ENCODE assay signal across 1 cellular context in the genomic region with DNA sequence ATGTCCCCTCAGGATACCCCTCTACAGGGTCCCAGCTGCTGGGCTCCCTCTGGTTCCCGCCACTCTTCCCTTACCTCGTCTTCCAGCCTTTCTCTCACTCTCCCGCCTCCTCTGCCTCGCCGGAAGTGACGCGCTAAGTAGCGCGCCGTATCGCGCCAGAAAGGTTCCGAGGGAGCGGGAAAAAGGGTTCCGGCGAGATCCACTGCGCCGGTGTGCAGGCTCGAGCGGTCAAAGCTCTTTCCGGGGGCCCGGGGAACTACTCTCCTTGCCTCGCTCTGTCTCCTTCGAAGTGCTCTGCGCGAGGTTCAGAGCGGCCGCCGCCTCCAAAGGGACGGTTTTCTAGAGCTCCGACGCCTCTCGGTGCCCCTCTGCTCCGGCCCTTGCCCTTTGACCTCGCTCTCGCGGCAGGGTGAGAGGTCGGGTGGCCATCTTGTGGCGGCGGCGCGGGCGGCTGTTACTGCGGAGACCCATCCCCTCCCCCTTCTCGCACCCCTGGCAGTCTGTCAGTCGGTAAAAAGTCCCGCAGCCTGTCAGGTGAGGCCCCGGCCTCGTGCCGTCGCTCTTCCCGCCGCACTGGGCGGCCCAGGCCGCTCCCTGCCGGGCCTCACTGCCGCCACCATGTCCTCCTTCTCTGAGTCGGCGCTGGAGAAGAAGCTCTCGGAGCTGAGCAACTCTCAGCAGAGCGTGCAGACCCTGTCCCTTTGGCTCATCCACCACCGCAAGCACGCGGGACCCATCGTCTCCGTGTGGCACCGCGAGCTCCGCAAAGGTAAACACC.
TF ChIP-seq lines count a peak whose summit lies in the region.

A gene with protein sequence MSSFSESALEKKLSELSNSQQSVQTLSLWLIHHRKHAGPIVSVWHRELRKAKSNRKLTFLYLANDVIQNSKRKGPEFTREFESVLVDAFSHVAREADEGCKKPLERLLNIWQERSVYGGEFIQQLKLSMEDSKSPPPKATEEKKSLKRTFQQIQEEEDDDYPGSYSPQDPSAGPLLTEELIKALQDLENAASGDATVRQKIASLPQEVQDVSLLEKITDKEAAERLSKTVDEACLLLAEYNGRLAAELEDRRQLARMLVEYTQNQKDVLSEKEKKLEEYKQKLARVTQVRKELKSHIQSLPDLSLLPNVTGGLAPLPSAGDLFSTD (plus strand): TSS at position 417 of the 778 bp plus-strand sequence. CDS start 202 bp downstream, at position 619.
A gene (minus strand): TSS at position 127 of the 778 bp plus-strand sequence. CDS start 19,640 bp downstream, outside the sequence.

TF ChIP-seq in A549, 52 proteins besides CTCF, POLR2A, EP300 and RAD21 (continued from another document):
- TF ChIP-seq, protein P1, sequence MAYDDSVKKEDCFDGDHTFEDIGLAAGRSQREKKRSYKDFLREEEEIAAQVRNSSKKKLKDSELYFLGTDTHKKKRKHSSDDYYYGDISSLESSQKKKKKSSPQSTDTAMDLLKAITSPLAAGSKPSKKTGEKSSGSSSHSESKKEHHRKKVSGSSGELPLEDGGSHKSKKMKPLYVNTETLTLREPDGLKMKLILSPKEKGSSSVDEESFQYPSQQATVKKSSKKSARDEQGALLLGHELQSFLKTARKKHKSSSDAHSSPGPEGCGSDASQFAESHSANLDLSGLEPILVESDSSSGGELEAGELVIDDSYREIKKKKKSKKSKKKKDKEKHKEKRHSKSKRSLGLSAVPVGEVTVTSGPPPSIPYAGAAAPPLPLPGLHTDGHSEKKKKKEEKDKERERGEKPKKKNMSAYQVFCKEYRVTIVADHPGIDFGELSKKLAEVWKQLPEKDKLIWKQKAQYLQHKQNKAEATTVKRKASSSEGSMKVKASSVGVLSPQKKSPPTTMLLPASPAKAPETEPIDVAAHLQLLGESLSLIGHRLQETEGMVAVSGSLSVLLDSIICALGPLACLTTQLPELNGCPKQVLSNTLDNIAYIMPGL (CRISPR knock-in tag; IDR thresholded peaks at IDR 0.05; ENCODE audit: borderline replicate concordance) = no peak; the same call in 1 of the 2 replicates
- TF ChIP-seq KDM5A (IDR thresholded peaks at IDR 0.05) = peak; percentile 71
- TF ChIP-seq RNF2 (IDR thresholded peaks at IDR 0.05; ENCODE audit: borderline replicate concordance, low read depth) = no peak
- TF ChIP-seq, protein P2, sequence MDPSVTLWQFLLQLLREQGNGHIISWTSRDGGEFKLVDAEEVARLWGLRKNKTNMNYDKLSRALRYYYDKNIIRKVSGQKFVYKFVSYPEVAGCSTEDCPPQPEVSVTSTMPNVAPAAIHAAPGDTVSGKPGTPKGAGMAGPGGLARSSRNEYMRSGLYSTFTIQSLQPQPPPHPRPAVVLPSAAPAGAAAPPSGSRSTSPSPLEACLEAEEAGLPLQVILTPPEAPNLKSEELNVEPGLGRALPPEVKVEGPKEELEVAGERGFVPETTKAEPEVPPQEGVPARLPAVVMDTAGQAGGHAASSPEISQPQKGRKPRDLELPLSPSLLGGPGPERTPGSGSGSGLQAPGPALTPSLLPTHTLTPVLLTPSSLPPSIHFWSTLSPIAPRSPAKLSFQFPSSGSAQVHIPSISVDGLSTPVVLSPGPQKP (IDR thresholded peaks at IDR 0.05; ENCODE audit: low read depth, low read length) = peak; percentile 81; the same call in 1 of the 2 replicates
- TF ChIP-seq HEYL (CRISPR knock-in tag; IDR thresholded peaks at IDR 0.05) = no peak
- no peak for TF ChIP-seq NFE2L2 (conservative IDR thresholded peaks at IDR 0.05; ENCODE audit: low read length)
- TF ChIP-seq EHMT2 (IDR thresholded peaks at IDR 0.05; ENCODE audit: low read depth) = no peak
- no peak for TF ChIP-seq FOSL2 (IDR thresholded peaks at IDR 0.05)
- peak; percentile 13; the same call in 1 of the 2 replicates for TF ChIP-seq FOSL2 (CRISPR knock-in tag; IDR thresholded peaks at IDR 0.05)
- no peak for TF ChIP-seq RCOR1 (IDR thresholded peaks at IDR 0.05; ENCODE audit: low read depth, low read length)
- 0 out of 2 replicates have a peak, but pooled peaks have one; percentile 10 for TF ChIP-seq HOXB13 (CRISPR knock-in tag; IDR thresholded peaks at IDR 0.05; ENCODE audit: low read depth)
- TF ChIP-seq ZFP36 (IDR thresholded peaks at IDR 0.05; ENCODE audit: borderline replicate concordance, partially characterized antibody) = no peak
- TF ChIP-seq, protein P3, sequence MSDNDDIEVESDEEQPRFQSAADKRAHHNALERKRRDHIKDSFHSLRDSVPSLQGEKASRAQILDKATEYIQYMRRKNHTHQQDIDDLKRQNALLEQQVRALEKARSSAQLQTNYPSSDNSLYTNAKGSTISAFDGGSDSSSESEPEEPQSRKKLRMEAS (IDR thresholded peaks at IDR 0.05) = peak; percentile 95
- TF ChIP-seq KDM1A (IDR thresholded peaks at IDR 0.05; ENCODE audit: low read depth) = no peak
- TF ChIP-seq RARB (CRISPR knock-in tag; IDR thresholded peaks at IDR 0.05) = no peak
- TF ChIP-seq PHF8 (IDR thresholded peaks at IDR 0.05; ENCODE audit: borderline replicate concordance, low read depth) = peak; percentile 74
- no peak for TF ChIP-seq GATA3 (IDR thresholded peaks at IDR 0.05; ENCODE audit: borderline replicate concordance)
- TF ChIP-seq NPAS2 (CRISPR knock-in tag; IDR thresholded peaks at IDR 0.05; ENCODE audit: borderline replicate concordance) = no peak
- TF ChIP-seq CHD2 (IDR thresholded peaks at IDR 0.05; ENCODE audit: low read length, partially characterized antibody) = no peak
- TF ChIP-seq BHLHE40 (IDR thresholded peaks at IDR 0.05; ENCODE audit: low read depth, low read length) = no peak
- TF ChIP-seq FOXS1 (CRISPR knock-in tag; IDR thresholded peaks at IDR 0.05) = no peak
- TF ChIP-seq, protein P4, sequence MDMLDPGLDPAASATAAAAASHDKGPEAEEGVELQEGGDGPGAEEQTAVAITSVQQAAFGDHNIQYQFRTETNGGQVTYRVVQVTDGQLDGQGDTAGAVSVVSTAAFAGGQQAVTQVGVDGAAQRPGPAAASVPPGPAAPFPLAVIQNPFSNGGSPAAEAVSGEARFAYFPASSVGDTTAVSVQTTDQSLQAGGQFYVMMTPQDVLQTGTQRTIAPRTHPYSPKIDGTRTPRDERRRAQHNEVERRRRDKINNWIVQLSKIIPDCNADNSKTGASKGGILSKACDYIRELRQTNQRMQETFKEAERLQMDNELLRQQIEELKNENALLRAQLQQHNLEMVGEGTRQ (IDR thresholded peaks at IDR 0.05) = no peak
- no peak for TF ChIP-seq ZC3H11A (IDR thresholded peaks at IDR 0.05)
- TF ChIP-seq EHF (CRISPR knock-in tag; IDR thresholded peaks at IDR 0.05) = no peak; the same call in 1 of the 2 replicates
- no peak for TF ChIP-seq CEBPB (IDR thresholded peaks at IDR 0.05)
- TF ChIP-seq, protein P5, sequence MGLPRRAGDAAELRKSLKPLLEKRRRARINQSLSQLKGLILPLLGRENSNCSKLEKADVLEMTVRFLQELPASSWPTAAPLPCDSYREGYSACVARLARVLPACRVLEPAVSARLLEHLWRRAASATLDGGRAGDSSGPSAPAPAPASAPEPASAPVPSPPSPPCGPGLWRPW (IDR thresholded peaks at IDR 0.05) = no peak
- no peak for TF ChIP-seq ZNF302 (CRISPR knock-in tag; IDR thresholded peaks at IDR 0.05)
- TF ChIP-seq HDAC2 (IDR thresholded peaks at IDR 0.05) = no peak
- TF ChIP-seq MAFK (IDR thresholded peaks at IDR 0.05; ENCODE audit: partially characterized antibody) = no peak
- no peak for TF ChIP-seq NR3C1 (IDR thresholded peaks at IDR 0.05)
- TF ChIP-seq, protein P6, sequence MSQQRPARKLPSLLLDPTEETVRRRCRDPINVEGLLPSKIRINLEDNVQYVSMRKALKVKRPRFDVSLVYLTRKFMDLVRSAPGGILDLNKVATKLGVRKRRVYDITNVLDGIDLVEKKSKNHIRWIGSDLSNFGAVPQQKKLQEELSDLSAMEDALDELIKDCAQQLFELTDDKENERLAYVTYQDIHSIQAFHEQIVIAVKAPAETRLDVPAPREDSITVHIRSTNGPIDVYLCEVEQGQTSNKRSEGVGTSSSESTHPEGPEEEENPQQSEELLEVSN (IDR thresholded peaks at IDR 0.05; ENCODE audit: borderline replicate concordance, low read depth) = peak; percentile 99
- TF ChIP-seq SREBF2 (IDR thresholded peaks at IDR 0.05) = peak; percentile 37
- TF ChIP-seq CHD4 (IDR thresholded peaks at IDR 0.05; ENCODE audit: borderline replicate concordance) = no peak
- no peak for TF ChIP-seq HOXA7 (CRISPR knock-in tag; IDR thresholded peaks at IDR 0.05)
- TF ChIP-seq CBX2 (IDR thresholded peaks at IDR 0.05; ENCODE audit: borderline replicate concordance, low read depth) = no peak
- 0 out of 2 replicates have a peak, but pooled peaks have one; percentile 42 for TF ChIP-seq MAZ (IDR thresholded peaks at IDR 0.05; ENCODE audit: borderline replicate concordance, low read depth, low read length)
- TF ChIP-seq POLR2AphosphoS2 (conservative IDR thresholded peaks at IDR 0.05; ENCODE audit: low read length) = no peak
- TF ChIP-seq ESRRA (IDR thresholded peaks at IDR 0.05; ENCODE audit: borderline replicate concordance, low read length) = no peak; the same call in 1 of the 2 replicates
- no peak for TF ChIP-seq SMC3 (IDR thresholded peaks at IDR 0.05)
- TF ChIP-seq ZSCAN20 (CRISPR knock-in tag; IDR thresholded peaks at IDR 0.05) = no peak
- TF ChIP-seq, protein P7, sequence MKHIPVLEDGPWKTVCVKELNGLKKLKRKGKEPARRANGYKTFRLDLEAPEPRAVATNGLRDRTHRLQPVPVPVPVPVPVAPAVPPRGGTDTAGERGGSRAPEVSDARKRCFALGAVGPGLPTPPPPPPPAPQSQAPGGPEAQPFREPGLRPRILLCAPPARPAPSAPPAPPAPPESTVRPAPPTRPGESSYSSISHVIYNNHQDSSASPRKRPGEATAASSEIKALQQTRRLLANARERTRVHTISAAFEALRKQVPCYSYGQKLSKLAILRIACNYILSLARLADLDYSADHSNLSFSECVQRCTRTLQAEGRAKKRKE (CRISPR knock-in tag; IDR thresholded peaks at IDR 0.05; ENCODE audit: low read depth) = no peak
- TF ChIP-seq TP53 (CRISPR knock-in tag; IDR thresholded peaks at IDR 0.05) = no peak
- no peak for TF ChIP-seq CBX8 (IDR thresholded peaks at IDR 0.05)
- no peak for TF ChIP-seq FOSB (CRISPR knock-in tag; IDR thresholded peaks at IDR 0.05)
- TF ChIP-seq, protein P8, sequence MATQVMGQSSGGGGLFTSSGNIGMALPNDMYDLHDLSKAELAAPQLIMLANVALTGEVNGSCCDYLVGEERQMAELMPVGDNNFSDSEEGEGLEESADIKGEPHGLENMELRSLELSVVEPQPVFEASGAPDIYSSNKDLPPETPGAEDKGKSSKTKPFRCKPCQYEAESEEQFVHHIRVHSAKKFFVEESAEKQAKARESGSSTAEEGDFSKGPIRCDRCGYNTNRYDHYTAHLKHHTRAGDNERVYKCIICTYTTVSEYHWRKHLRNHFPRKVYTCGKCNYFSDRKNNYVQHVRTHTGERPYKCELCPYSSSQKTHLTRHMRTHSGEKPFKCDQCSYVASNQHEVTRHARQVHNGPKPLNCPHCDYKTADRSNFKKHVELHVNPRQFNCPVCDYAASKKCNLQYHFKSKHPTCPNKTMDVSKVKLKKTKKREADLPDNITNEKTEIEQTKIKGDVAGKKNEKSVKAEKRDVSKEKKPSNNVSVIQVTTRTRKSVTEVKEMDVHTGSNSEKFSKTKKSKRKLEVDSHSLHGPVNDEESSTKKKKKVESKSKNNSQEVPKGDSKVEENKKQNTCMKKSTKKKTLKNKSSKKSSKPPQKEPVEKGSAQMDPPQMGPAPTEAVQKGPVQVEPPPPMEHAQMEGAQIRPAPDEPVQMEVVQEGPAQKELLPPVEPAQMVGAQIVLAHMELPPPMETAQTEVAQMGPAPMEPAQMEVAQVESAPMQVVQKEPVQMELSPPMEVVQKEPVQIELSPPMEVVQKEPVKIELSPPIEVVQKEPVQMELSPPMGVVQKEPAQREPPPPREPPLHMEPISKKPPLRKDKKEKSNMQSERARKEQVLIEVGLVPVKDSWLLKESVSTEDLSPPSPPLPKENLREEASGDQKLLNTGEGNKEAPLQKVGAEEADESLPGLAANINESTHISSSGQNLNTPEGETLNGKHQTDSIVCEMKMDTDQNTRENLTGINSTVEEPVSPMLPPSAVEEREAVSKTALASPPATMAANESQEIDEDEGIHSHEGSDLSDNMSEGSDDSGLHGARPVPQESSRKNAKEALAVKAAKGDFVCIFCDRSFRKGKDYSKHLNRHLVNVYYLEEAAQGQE (IDR thresholded peaks at IDR 0.05) = no peak
- TF ChIP-seq MYC (IDR thresholded peaks at IDR 0.05; ENCODE audit: borderline replicate concordance, low read length) = no peak
